In the genomic region with DNA sequence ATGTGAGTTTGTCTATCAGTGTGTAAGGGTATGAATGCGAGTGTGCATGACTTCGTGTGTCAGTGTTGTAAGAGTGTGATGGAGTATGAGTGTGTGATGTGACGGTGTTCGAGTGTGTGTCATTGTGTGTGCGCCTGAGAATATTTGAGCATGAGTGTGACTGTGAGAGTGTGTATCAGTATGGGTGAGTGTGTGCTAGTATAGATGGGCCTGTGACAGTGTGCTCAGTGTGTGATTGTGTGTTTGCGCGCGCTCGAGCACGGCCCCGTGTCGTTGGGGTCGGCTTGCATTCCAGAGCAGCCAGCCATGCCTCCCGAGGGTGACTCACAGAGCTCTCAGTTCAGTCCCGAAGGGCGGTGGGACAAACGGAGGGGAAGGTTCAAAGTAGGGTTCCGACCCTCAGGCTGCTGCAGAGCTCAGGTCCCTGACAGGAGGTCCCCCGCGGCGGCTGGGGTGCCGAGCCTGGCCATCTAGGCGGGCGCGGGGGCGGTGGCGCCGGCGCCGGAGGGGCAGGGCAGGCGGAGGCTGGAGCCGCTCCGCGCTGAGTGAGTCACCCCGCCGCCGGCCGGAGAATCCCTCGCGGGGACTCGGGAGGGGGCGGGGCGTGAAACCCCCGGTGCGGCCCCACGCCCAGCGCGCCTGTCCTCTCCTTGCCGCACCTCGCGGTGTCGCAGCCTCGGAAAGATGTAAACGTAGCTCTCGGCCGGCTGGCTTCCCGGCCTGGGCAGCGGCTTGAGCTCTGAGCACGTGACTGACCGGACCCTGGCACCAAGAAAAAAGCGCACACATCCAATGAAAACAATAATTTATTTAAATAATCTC, we compare ENCODE assay signal across 1 cellular context.
TF ChIP-seq lines count a peak whose summit lies in the region.

No MANE protein-coding gene starts in this region.

TF ChIP-seq in HepG2, 621 proteins besides CTCF, POLR2A, EP300 and RAD21 (continued from another document):
- peak; percentile 55; the same call in 1 of the 2 replicates for TF ChIP-seq ZNF430 (CRISPR knock-in tag; IDR thresholded peaks at IDR 0.05)
- TF ChIP-seq FOSL2 (CRISPR knock-in tag; IDR thresholded peaks at IDR 0.05), result peak; percentile 89
- peak; percentile 41; the same call in 1 of the 2 replicates for TF ChIP-seq EEA1 (CRISPR knock-in tag; IDR thresholded peaks at IDR 0.05; ENCODE audit: borderline replicate concordance)
- TF ChIP-seq SP5 (CRISPR knock-in tag; IDR thresholded peaks at IDR 0.05; ENCODE audit: borderline replicate concordance, low read depth), result peak; percentile 45; the same call in 1 of the 2 replicates
- TF ChIP-seq, protein P1, sequence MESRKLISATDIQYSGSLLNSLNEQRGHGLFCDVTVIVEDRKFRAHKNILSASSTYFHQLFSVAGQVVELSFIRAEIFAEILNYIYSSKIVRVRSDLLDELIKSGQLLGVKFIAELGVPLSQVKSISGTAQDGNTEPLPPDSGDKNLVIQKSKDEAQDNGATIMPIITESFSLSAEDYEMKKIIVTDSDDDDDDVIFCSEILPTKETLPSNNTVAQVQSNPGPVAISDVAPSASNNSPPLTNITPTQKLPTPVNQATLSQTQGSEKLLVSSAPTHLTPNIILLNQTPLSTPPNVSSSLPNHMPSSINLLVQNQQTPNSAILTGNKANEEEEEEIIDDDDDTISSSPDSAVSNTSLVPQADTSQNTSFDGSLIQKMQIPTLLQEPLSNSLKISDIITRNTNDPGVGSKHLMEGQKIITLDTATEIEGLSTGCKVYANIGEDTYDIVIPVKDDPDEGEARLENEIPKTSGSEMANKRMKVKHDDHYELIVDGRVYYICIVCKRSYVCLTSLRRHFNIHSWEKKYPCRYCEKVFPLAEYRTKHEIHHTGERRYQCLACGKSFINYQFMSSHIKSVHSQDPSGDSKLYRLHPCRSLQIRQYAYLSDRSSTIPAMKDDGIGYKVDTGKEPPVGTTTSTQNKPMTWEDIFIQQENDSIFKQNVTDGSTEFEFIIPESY (CRISPR knock-in tag; IDR thresholded peaks at IDR 0.05), result peak; percentile 40; the same call in 1 of the 2 replicates
- peak; percentile 34; the same call in 1 of the 2 replicates for TF ChIP-seq HDAC2 (CRISPR knock-in tag; IDR thresholded peaks at IDR 0.05)
- TF ChIP-seq BHLHE40 (IDR thresholded peaks at IDR 0.05; ENCODE audit: low read length), result peak; percentile 86
- peak; percentile 53; the same call in 1 of the 2 replicates for TF ChIP-seq CCDC6 (CRISPR knock-in tag; IDR thresholded peaks at IDR 0.05)
- TF ChIP-seq, protein P2, sequence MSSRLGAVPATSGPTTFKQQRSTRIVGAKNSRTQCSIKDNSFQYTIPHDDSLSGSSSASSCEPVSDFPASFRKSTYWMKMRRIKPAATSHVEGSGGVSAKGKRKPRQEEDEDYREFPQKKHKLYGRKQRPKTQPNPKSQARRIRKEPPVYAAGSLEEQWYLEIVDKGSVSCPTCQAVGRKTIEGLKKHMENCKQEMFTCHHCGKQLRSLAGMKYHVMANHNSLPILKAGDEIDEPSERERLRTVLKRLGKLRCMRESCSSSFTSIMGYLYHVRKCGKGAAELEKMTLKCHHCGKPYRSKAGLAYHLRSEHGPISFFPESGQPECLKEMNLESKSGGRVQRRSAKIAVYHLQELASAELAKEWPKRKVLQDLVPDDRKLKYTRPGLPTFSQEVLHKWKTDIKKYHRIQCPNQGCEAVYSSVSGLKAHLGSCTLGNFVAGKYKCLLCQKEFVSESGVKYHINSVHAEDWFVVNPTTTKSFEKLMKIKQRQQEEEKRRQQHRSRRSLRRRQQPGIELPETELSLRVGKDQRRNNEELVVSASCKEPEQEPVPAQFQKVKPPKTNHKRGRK (CRISPR knock-in tag; IDR thresholded peaks at IDR 0.05), result peak; percentile 18; the same call in 1 of the 2 replicates
- TF ChIP-seq ZNF350 (CRISPR knock-in tag; IDR thresholded peaks at IDR 0.05; ENCODE audit: borderline replicate concordance, low read depth), result peak; percentile 66
- peak; percentile 29; the same call in 1 of the 2 replicates for TF ChIP-seq PHF21A (CRISPR knock-in tag; IDR thresholded peaks at IDR 0.05)
- no peak for TF ChIP-seq CBX1 (IDR thresholded peaks at IDR 0.05; ENCODE audit: low read depth)
- no peak for TF ChIP-seq NONO (IDR thresholded peaks at IDR 0.05)
- 0 out of 2 replicates have a peak, but pooled peaks have one; percentile 21 for TF ChIP-seq NONO (CRISPR knock-in tag; conservative IDR thresholded peaks at IDR 0.05)
- no peak for TF ChIP-seq POLR2G (IDR thresholded peaks at IDR 0.05; ENCODE audit: low read depth, low read length)
- no peak for TF ChIP-seq PLRG1 (conservative IDR thresholded peaks at IDR 0.05)
- TF ChIP-seq, protein P3, sequence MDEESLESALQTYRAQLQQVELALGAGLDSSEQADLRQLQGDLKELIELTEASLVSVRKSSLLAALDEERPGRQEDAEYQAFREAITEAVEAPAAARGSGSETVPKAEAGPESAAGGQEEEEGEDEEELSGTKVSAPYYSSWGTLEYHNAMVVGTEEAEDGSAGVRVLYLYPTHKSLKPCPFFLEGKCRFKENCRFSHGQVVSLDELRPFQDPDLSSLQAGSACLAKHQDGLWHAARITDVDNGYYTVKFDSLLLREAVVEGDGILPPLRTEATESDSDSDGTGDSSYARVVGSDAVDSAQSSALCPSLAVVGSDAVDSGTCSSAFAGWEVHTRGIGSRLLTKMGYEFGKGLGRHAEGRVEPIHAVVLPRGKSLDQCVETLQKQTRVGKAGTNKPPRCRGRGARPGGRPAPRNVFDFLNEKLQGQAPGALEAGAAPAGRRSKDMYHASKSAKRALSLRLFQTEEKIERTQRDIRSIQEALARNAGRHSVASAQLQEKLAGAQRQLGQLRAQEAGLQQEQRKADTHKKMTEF (CRISPR knock-in tag; IDR thresholded peaks at IDR 0.05), result no peak; the same call in 1 of the 2 replicates
- TF ChIP-seq, protein P4, sequence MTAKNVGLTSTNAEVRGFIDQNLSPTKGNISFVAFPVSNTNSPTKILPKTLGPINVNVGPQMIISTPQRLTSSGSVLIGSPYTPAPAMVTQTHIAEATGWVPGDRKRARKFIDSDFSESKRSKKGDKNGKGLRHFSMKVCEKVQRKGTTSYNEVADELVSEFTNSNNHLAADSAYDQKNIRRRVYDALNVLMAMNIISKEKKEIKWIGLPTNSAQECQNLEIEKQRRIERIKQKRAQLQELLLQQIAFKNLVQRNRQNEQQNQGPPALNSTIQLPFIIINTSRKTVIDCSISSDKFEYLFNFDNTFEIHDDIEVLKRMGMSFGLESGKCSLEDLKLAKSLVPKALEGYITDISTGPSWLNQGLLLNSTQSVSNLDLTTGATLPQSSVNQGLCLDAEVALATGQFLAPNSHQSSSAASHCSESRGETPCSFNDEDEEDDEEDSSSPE (CRISPR knock-in tag; IDR thresholded peaks at IDR 0.05), result peak; percentile 27; the same call in 1 of the 2 replicates
- TF ChIP-seq NR2C2 (CRISPR knock-in tag; IDR thresholded peaks at IDR 0.05; ENCODE audit: borderline replicate concordance), result no peak
- TF ChIP-seq, protein P5, sequence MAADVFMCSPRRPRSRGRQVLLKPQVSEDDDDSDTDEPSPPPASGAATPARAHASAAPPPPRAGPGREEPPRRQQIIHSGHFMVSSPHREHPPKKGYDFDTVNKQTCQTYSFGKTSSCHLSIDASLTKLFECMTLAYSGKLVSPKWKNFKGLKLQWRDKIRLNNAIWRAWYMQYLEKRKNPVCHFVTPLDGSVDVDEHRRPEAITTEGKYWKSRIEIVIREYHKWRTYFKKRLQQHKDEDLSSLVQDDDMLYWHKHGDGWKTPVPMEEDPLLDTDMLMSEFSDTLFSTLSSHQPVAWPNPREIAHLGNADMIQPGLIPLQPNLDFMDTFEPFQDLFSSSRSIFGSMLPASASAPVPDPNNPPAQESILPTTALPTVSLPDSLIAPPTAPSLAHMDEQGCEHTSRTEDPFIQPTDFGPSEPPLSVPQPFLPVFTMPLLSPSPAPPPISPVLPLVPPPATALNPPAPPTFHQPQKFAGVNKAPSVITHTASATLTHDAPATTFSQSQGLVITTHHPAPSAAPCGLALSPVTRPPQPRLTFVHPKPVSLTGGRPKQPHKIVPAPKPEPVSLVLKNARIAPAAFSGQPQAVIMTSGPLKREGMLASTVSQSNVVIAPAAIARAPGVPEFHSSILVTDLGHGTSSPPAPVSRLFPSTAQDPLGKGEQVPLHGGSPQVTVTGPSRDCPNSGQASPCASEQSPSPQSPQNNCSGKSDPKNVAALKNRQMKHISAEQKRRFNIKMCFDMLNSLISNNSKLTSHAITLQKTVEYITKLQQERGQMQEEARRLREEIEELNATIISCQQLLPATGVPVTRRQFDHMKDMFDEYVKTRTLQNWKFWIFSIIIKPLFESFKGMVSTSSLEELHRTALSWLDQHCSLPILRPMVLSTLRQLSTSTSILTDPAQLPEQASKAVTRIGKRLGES (CRISPR knock-in tag; IDR thresholded peaks at IDR 0.05; ENCODE audit: borderline replicate concordance), result no peak
- TF ChIP-seq RFXAP (CRISPR knock-in tag; IDR thresholded peaks at IDR 0.05; ENCODE audit: borderline replicate concordance), result peak; percentile 71; the same call in 1 of the 2 replicates
- no peak for TF ChIP-seq ZNF678 (CRISPR knock-in tag; IDR thresholded peaks at IDR 0.05)
- peak; percentile 24; the same call in 1 of the 2 replicates for TF ChIP-seq HDAC1 (CRISPR knock-in tag; IDR thresholded peaks at IDR 0.05)
- no peak for TF ChIP-seq ZNF564 (CRISPR knock-in tag; IDR thresholded peaks at IDR 0.05)
- TF ChIP-seq TEAD3 (CRISPR knock-in tag; optimal IDR thresholded peaks at IDR 0.05; ENCODE audit: borderline replicate concordance), result peak; percentile 88
